10 cellular contexts compared by ENCODE assay signal in genomic region chr11:68546555-68546954, GRCh38.
DNase-seq lines count a peak whose midpoint lies in the region; ATAC-seq and TF ChIP-seq lines count a peak whose summit lies in the region.
"Had no signal": no experiment of that assay in that cellular context is flagged by ENCODE, and none has a peak within 500 bp of the region (broad histone marks: within the 10 kb centered on the region; RNA-seq: fewer than 3 reads in every experiment).

No MANE protein-coding gene starts in this region.

- H3K27ac Mint-ChIP-seq in activated CD4-positive, alpha-beta memory T cell treated with anti-CD3 and anti-CD28 coated beads, Interleukin-2, amount 10 ng/mL, durations not matched to agents 7 days and 5 days, result peak overlapping the region; percentile 30

- TF ChIP-seq CTCF in cardiac muscle cell (IDR thresholded peaks at IDR 0.05; ENCODE audit: low read depth, low read length), result no peak

- H3K36me3 ChIP-seq in cardiac muscle cell, result peaks cover 25% of the 10 kb centered on the region

- CTCF ChIA-PET in activated CD4-positive, alpha-beta memory T cell treated with anti-CD3 and anti-CD28 coated beads, Interleukin-2, amount 10 ng/mL, durations not matched to agents 7 days and 5 days (lab: Charles Lee), result interaction anchor here (0.6 kb wide), 1 partner anchor 10 kb away, joined by 3 read pairs; no protein-coding TSS in a partner anchor

- H3K9me3 ChIP-seq in cardiac muscle cell (ENCODE audit: low read depth), result no peaks in the 10 kb centered on the region

- peak overlapping the region; percentile 74 for H3K27ac ChIP-seq in cardiac muscle cell

- intact Hi-C loops in cardiac septum (cut with DNase I), result no loop called here

- no peak for ATAC-seq in GM18873 (IDR thresholded peaks at IDR 0.05; ENCODE audit: low FRiP score, unreplicated experiment)

- no peaks in the 10 kb centered on the region for H3K27me3 ChIP-seq in cardiac muscle cell

- POLR2A ChIA-PET in activated CD4-positive, alpha-beta memory T cell treated with anti-CD3 and anti-CD28 coated beads, Interleukin-2, amount 10 ng/mL, durations not matched to agents 7 days and 5 days (lab: Charles Lee), result no interaction called here

- no peaks in the 10 kb centered on the region for H3K9me3 Mint-ChIP-seq in activated CD4-positive, alpha-beta memory T cell treated with anti-CD3 and anti-CD28 coated beads, Interleukin-2, amount 10 ng/mL, durations not matched to agents 7 days and 5 days

- peaks cover 57% of the 10 kb centered on the region for H3K4me1 Mint-ChIP-seq in activated CD4-positive, alpha-beta memory T cell treated with anti-CD3 and anti-CD28 coated beads, Interleukin-2, amount 10 ng/mL, durations not matched to agents 7 days and 5 days

- H3K4me3 Mint-ChIP-seq in activated CD4-positive, alpha-beta memory T cell treated with anti-CD3 and anti-CD28 coated beads, Interleukin-2, amount 10 ng/mL, durations not matched to agents 7 days and 5 days, result no peak overlapping the region

- H3K4me3 ChIP-seq in cardiac muscle cell, result no peak overlapping the region

- no peaks in the 10 kb centered on the region for H3K27me3 Mint-ChIP-seq in activated CD4-positive, alpha-beta memory T cell treated with anti-CD3 and anti-CD28 coated beads, Interleukin-2, amount 10 ng/mL, durations not matched to agents 7 days and 5 days

- H3K36me3 Mint-ChIP-seq in activated CD4-positive, alpha-beta memory T cell treated with anti-CD3 and anti-CD28 coated beads, Interleukin-2, amount 10 ng/mL, durations not matched to agents 7 days and 5 days (ENCODE audit: low read depth), result peaks cover 77% of the 10 kb centered on the region

- DNase-seq in cardiac muscle cell (ENCODE audit: low read depth in 1 of 2, low spot score in 1 of 2), result no peak
- no peak for DNase-seq in cardiac septum (ENCODE audit: low spot score)
- no peak for DNase-seq in activated CD4-positive, alpha-beta memory T cell treated with anti-CD3 and anti-CD28 coated beads, Interleukin-2, amount 10 ng/mL, durations not matched to agents 7 days and 5 days
- DNase-seq in iris pigment epithelial cell (ENCODE audit: low read depth), result peak; percentile 61
- DNase-seq in stimulated activated CD4-positive, alpha-beta T cell treated with anti-CD3 and anti-CD28 coated beads, Interleukin-1b, Interleukin-23, amount 100 ng/mL, for 48 hours, result no peak
- no peak for DNase-seq in SIG-M5 treated with dmso at 0.1 percent for 504 hours (lab: John Stamatoyannopoulos, UW; ENCODE audit: unreplicated experiment)
- no peak for DNase-seq in NCI-H1694 treated with DMSO at 0.1 percent for 48 hours (lab: John Stamatoyannopoulos, UW)
- DNase-seq: left cardiac atrium, small intestine had no signal

- H3K4me1 ChIP-seq in cardiac muscle cell (ENCODE audit: low read depth), result peaks cover 13% of the 10 kb centered on the region
